In the genomic region with DNA sequence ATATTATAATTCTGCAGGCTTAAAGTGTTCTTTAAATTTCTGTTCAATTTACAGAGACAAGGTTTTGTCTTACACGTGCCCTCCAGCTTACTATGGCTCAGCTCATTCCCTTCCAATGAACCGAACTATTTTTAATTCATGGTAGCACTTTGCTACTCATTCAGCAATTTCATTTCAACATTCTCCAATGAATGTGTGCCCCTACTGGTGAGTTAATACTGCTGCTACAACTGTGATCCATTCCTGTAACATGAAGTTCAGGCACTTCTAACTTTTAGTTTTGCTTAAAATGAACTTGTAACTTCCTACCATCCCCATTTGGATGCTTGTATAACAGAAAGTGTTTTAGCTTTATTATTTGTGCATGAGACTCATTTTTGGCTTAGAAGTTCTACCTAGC, we compare ENCODE assay signal across 14 cellular contexts.
DNase-seq lines count a peak whose midpoint lies in the region; ATAC-seq and TF ChIP-seq lines count a peak whose summit lies in the region.
"Had no signal": no experiment of that assay in that cellular context is flagged by ENCODE, and none has a peak within 500 bp of the region (broad histone marks: within the 10 kb centered on the region; RNA-seq: fewer than 3 reads in every experiment).

No MANE protein-coding gene starts in this region.

- peak; percentile 35 for TF ChIP-seq CTCF in GM12865 (IDR thresholded peaks at IDR 0.05; ENCODE audit: insufficient read depth, low read depth, low read length, missing control alignments)
- TF ChIP-seq CTCF in VCaP (conservative IDR thresholded peaks at IDR 0.05): peak; percentile 52
- peak; percentile 33 to 48 (median 43) for TF ChIP-seq CTCF in nephron (IDR thresholded peaks at IDR 0.05; ENCODE audit: unreplicated experiment in 3 of 3)

- H3K9me3 Mint-ChIP-seq in nephron: peaks cover 6% of the 10 kb centered on the region
- H3K9me3 Mint-ChIP-seq: activated naive CD4-positive, alpha-beta T cell treated with anti-CD3 and anti-CD28 coated beads for 36 hours; stimulated activated effector memory CD8-positive, alpha-beta T cell treated with anti-CD3 and anti-CD28 coated beads, Interleukin-12 subunit alpha, Interleukin-12 subunit beta, amount 100 ng/mL, for 72 hours had no signal

- no peak overlapping the region for H3K4me3 Mint-ChIP-seq in nephron
- H3K4me3 Mint-ChIP-seq: activated naive CD4-positive, alpha-beta T cell treated with anti-CD3 and anti-CD28 coated beads for 36 hours; stimulated activated effector memory CD8-positive, alpha-beta T cell treated with anti-CD3 and anti-CD28 coated beads, Interleukin-12 subunit alpha, Interleukin-12 subunit beta, amount 100 ng/mL, for 72 hours had no signal

- peaks cover 12% of the 10 kb centered on the region for H3K4me1 Mint-ChIP-seq in nephron
- H3K4me1 Mint-ChIP-seq: stimulated activated effector memory CD8-positive, alpha-beta T cell treated with anti-CD3 and anti-CD28 coated beads, Interleukin-12 subunit alpha, Interleukin-12 subunit beta, amount 100 ng/mL, for 72 hours had no signal

- ATAC-seq in HG03460 (IDR thresholded peaks at IDR 0.05; ENCODE audit: unreplicated experiment): no peak
- no peak for ATAC-seq in left colon
- no peak for ATAC-seq in GM19023 (IDR thresholded peaks at IDR 0.05; ENCODE audit: unreplicated experiment)
- no peak for ATAC-seq in GM18867 (IDR thresholded peaks at IDR 0.05; ENCODE audit: unreplicated experiment)
- ATAC-seq: left lung had no signal

- H3K27me3 Mint-ChIP-seq in nephron (ENCODE audit: low read depth): peaks cover 22% of the 10 kb centered on the region

- DNase-seq in GM12865 (ENCODE audit: low read depth): peak; percentile 8
- peak; percentile 31 to 53 for DNase-seq in Kasumi-1 (lab: John Stamatoyannopoulos, UW)
- DNase-seq in left colon: no peak
- DNase-seq: activated CD4-positive, alpha-beta T cell treated with anti-CD3 and anti-CD28 coated beads, Interleukin-2, amount 50 U/mL, for 1 hour; activated naive CD4-positive, alpha-beta T cell treated with anti-CD3 and anti-CD28 coated beads for 36 hours; foreskin melanocyte; left lung; SJCRH30 had no signal

- H3K4me3 ChIP-seq in GM12865 (ENCODE audit: low read depth, low read length): no peak overlapping the region
- H3K4me3 ChIP-seq: left lung, SJCRH30 had no signal

- intact Hi-C loops in left colon (cut with DNase I, micrococcal nuclease): no loop called here

- H3K27ac ChIP-seq in VCaP: no peak overlapping the region
- H3K27ac ChIP-seq: left lung, SJCRH30 had no signal

- H3K27ac Mint-ChIP-seq in nephron: no peak overlapping the region
- H3K27ac Mint-ChIP-seq: activated naive CD4-positive, alpha-beta T cell treated with anti-CD3 and anti-CD28 coated beads for 36 hours; stimulated activated effector memory CD8-positive, alpha-beta T cell treated with anti-CD3 and anti-CD28 coated beads, Interleukin-12 subunit alpha, Interleukin-12 subunit beta, amount 100 ng/mL, for 72 hours had no signal

- H3K36me3 Mint-ChIP-seq in nephron (ENCODE audit: low read depth): no peaks in the 10 kb centered on the region
- H3K36me3 Mint-ChIP-seq: stimulated activated effector memory CD8-positive, alpha-beta T cell treated with anti-CD3 and anti-CD28 coated beads, Interleukin-12 subunit alpha, Interleukin-12 subunit beta, amount 100 ng/mL, for 72 hours had no signal

Comparison
In these comparisons a context has a peak if more than half of its experiments do, and no peak if none do; other contexts are left out.
1. DNase-seq: peak in GM12865 (single experiment) and Kasumi-1 (2 of 2); none in left colon (0 of 2).
2. Peak in every context shown above with its lines, with median percentiles within 50 percentile points of each other: CTCF ChIP-seq.